37 cellular contexts compared by ENCODE assay signal in genomic region chr6:71558974-71559373, GRCh38.
"Had no signal": no experiment of that assay in that cellular context is flagged by ENCODE, and none has a peak within 500 bp of the region (broad histone marks: within the 10 kb centered on the region; RNA-seq: fewer than 3 reads in every experiment).

No MANE protein-coding gene starts in this region.

- H3K4me3 ChIP-seq: adrenal gland, ascending aorta, body of pancreas, breast epithelium, cardiac muscle cell had no signal

- H3K4me3 Mint-ChIP-seq: activated naive CD4-positive, alpha-beta T cell treated with anti-CD3 and anti-CD28 coated beads for 36 hours; activated naive CD4-positive, alpha-beta T cell treated with anti-CD3 and anti-CD28 coated beads, Interleukin-2, amount 10 ng/mL, durations not matched to agents 7 days and 5 days; activated naive CD4-positive, alpha-beta T cell treated with anti-CD3 and anti-CD28 coated beads, Interleukin-2, amount 50 U/mL, for 24 hours; activated naive CD8-positive, alpha-beta T cell; activated naive CD8-positive, alpha-beta T cell treated with anti-CD3 and anti-CD28 coated beads, Interleukin-2, amount 10 ng/mL, durations not matched to agents 7 days and 5 days; activated naive CD8-positive, alpha-beta T cell treated with anti-CD3 and anti-CD28 coated beads, Interleukin-2, amount 50 U/mL, for 24 hours; activated T-cell treated with anti-CD3 and anti-CD28 coated beads, Interleukin-2, amount 50 U/mL, for 24 hours; activated T-cell treated with anti-CD3 and anti-CD28 coated beads, Interleukin-2, amount 50 U/mL, for 4 hours; activated T-cell treated with anti-CD3 and anti-CD28 coated beads, Interleukin-2, amount 50 U/mL, for 72 hours; activated T-helper 1 cell treated with anti-CD3 and anti-CD28 coated beads, Interleukin-12 subunit alpha, Interleukin-12 subunit beta, Interleukin-2, Interleukin-4 antibody, amounts not matched to agents 30 ng/mL and 10 ng/mL and 1 ng/mL, durations not matched to agents 14 hours and 24 hours and 36 hours; activated T-helper 17 cell treated with anti-CD3 and anti-CD28 coated beads, Interleukin-2, amount 50 U/mL, for 72 hours; brain; central memory CD8-positive, alpha-beta T cell had no signal

- H3K27ac ChIP-seq: adrenal gland, ascending aorta, body of pancreas, brain microvascular endothelial cell, breast epithelium, cardiac muscle cell had no signal

- H3K4me1 Mint-ChIP-seq: activated naive CD4-positive, alpha-beta T cell treated with anti-CD3 and anti-CD28 coated beads, Interleukin-2, amount 10 ng/mL, durations not matched to agents 7 days and 5 days; activated naive CD4-positive, alpha-beta T cell treated with anti-CD3 and anti-CD28 coated beads, Interleukin-2, amount 50 U/mL, for 24 hours; activated naive CD8-positive, alpha-beta T cell treated with anti-CD3 and anti-CD28 coated beads, Interleukin-2, amount 10 ng/mL, durations not matched to agents 7 days and 5 days; activated naive CD8-positive, alpha-beta T cell treated with anti-CD3 and anti-CD28 coated beads, Interleukin-2, amount 50 U/mL, for 24 hours; activated T-helper 17 cell treated with anti-CD3 and anti-CD28 coated beads, Interleukin-2, amount 50 U/mL, for 72 hours; brain; central memory CD8-positive, alpha-beta T cell had no signal

- H3K4me1 ChIP-seq: adrenal gland, ascending aorta, body of pancreas, breast epithelium had no signal

- H3K27ac Mint-ChIP-seq: activated naive CD4-positive, alpha-beta T cell treated with anti-CD3 and anti-CD28 coated beads for 36 hours; activated naive CD4-positive, alpha-beta T cell treated with anti-CD3 and anti-CD28 coated beads, Interleukin-2, amount 10 ng/mL, durations not matched to agents 7 days and 5 days; activated naive CD4-positive, alpha-beta T cell treated with anti-CD3 and anti-CD28 coated beads, Interleukin-2, amount 50 U/mL, for 24 hours; activated naive CD4-positive, alpha-beta T cell treated with anti-CD3 and anti-CD28 coated beads, Interleukin-2, amount 50 U/mL, for 72 hours; activated naive CD8-positive, alpha-beta T cell; activated naive CD8-positive, alpha-beta T cell treated with anti-CD3 and anti-CD28 coated beads, Interleukin-2, amount 10 ng/mL, durations not matched to agents 7 days and 5 days; activated naive CD8-positive, alpha-beta T cell treated with anti-CD3 and anti-CD28 coated beads, Interleukin-2, amount 50 U/mL, for 24 hours; activated T-cell treated with anti-CD3 and anti-CD28 coated beads, Interleukin-2, amount 50 U/mL, for 24 hours; activated T-cell treated with anti-CD3 and anti-CD28 coated beads, Interleukin-2, amount 50 U/mL, for 72 hours; activated T-helper 1 cell treated with anti-CD3 and anti-CD28 coated beads, Interleukin-12 subunit alpha, Interleukin-12 subunit beta, Interleukin-2, Interleukin-4 antibody, amounts not matched to agents 30 ng/mL and 10 ng/mL and 1 ng/mL, durations not matched to agents 14 hours and 24 hours and 36 hours; activated T-helper 17 cell treated with anti-CD3 and anti-CD28 coated beads, Interleukin-2, amount 50 U/mL, for 72 hours; activated T-helper 2 cell treated with anti-CD3 and anti-CD28 coated beads, Interferon-gamma antibody, Interleukin-2, Interleukin-4, amounts not matched to agents 10 μg/mL and 5 μg/mL and 100 μg/mL, durations not matched to agents 14 hours and 24 hours and 36 hours; brain had no signal

- H3K36me3 Mint-ChIP-seq: activated naive CD4-positive, alpha-beta T cell treated with anti-CD3 and anti-CD28 coated beads, Interleukin-2, amount 10 ng/mL, durations not matched to agents 7 days and 5 days; activated naive CD8-positive, alpha-beta T cell treated with anti-CD3 and anti-CD28 coated beads, Interleukin-2, amount 10 ng/mL, durations not matched to agents 7 days and 5 days; brain had no signal

- H3K36me3 ChIP-seq: adrenal gland, ascending aorta, brain microvascular endothelial cell, breast epithelium, cardiac muscle cell had no signal

- H3K9me3 ChIP-seq: adrenal gland had no signal

- H3K27me3 Mint-ChIP-seq: activated naive CD4-positive, alpha-beta T cell treated with anti-CD3 and anti-CD28 coated beads, Interleukin-2, amount 10 ng/mL, durations not matched to agents 7 days and 5 days; activated naive CD8-positive, alpha-beta T cell treated with anti-CD3 and anti-CD28 coated beads, Interleukin-2, amount 10 ng/mL, durations not matched to agents 7 days and 5 days; activated naive CD8-positive, alpha-beta T cell treated with anti-CD3 and anti-CD28 coated beads, Interleukin-2, amount 50 U/mL, for 24 hours; activated T-cell treated with anti-CD3 and anti-CD28 coated beads, Interleukin-2, amount 50 U/mL, for 24 hours; brain; central memory CD8-positive, alpha-beta T cell had no signal

- DNase-seq: activated effector memory CD4-positive, alpha-beta T cell treated with anti-CD3 and anti-CD28 coated beads, Interleukin-2, amount 50 U/mL, for 16 hours; activated effector memory CD4-positive, alpha-beta T cell treated with Interleukin-2 at 50 U/mL for 16 hours; activated gamma-delta T cell; activated gamma-delta T cell treated with Interleukin-2 at 50 U/mL for 16 hours; activated naive CD4-positive, alpha-beta T cell; activated naive CD4-positive, alpha-beta T cell treated with anti-CD3 and anti-CD28 coated beads for 36 hours; activated naive CD4-positive, alpha-beta T cell treated with anti-CD3 and anti-CD28 coated beads, Interleukin-2, amount 10 ng/mL, durations not matched to agents 7 days and 5 days; activated naive CD4-positive, alpha-beta T cell treated with anti-CD3 and anti-CD28 coated beads, Interleukin-2, amount 50 U/mL, for 16 hours; activated naive CD4-positive, alpha-beta T cell treated with Interleukin-2 at 50 U/mL for 16 hours; activated naive CD8-positive, alpha-beta T cell treated with anti-CD3 and anti-CD28 coated beads, Interleukin-2, amount 10 ng/mL, durations not matched to agents 7 days and 5 days; activated naive CD8-positive, alpha-beta T cell treated with anti-CD3 and anti-CD28 coated beads, Interleukin-2, amount 50 U/mL, for 24 hours; activated T-cell treated with anti-CD3 and anti-CD28 coated beads, Interleukin-2, amount 50 U/mL, for 1 hour; activated T-cell treated with anti-CD3 and anti-CD28 coated beads, Interleukin-2, amount 50 U/mL, for 24 hours; activated T-cell treated with anti-CD3 and anti-CD28 coated beads, Interleukin-2, amount 50 U/mL, for 4 hours; activated T-cell treated with anti-CD3 and anti-CD28 coated beads, Interleukin-2, amount 50 U/mL, for 48 hours; activated T-cell treated with anti-CD3 and anti-CD28 coated beads, Interleukin-2, amount 50 U/mL, for 72 hours; adrenal gland; amniotic stem cell; amygdala; anterior cingulate cortex; aorta; body of pancreas; brain microvascular endothelial cell; caudate nucleus; central memory CD4-positive, alpha-beta T cell; cerebellar nuclear complex had no signal
